In the genomic region with DNA sequence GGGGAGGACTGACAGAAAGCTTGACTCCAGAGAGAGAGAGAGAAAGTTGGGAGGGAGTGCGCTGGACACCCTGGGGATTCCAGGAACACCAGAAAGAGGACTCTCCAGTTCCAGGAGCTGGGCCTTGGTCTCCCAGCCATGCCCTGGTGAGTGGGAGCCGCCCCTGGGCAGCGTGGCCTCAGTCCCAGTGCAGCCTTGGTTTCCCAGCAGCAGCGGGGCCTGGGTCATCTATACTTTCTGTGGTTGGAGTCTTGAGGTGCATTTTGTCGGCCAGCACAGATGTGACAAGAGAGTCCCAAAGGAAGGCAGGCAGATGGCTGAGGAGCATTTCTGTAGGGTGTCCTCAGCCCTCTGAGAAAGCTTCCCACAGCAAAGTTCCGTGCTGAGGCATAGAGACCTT, we compare ENCODE assay signal across 35 cellular contexts.
"Had no signal": no experiment of that assay in that cellular context is flagged by ENCODE, and none has a peak within 500 bp of the region (broad histone marks: within the 10 kb centered on the region; RNA-seq: fewer than 3 reads in every experiment).

No MANE protein-coding gene starts in this region.

- DNase-seq: activated B cell treated with CpG ODN at 0.5 μM for 24 hours; activated CD4-positive, alpha-beta T cell treated with anti-CD3 and anti-CD28 coated beads for 48 hours; activated CD4-positive, alpha-beta T cell treated with anti-CD3 and anti-CD28 coated beads, Interleukin-2, amount 50 U/mL, for 1 hour; activated CD4-positive, alpha-beta T cell treated with anti-CD3 and anti-CD28 coated beads, Interleukin-2, amount 50 U/mL, for 48 hours; activated CD8-positive, alpha-beta memory T cell treated with anti-CD3 and anti-CD28 coated beads, Interleukin-2, amount 10 ng/mL, durations not matched to agents 7 days and 5 days; activated CD8-positive, alpha-beta memory T cell treated with anti-CD3 and anti-CD28 coated beads, Interleukin-2, amount 50 U/mL, for 48 hours; activated CD8-positive, alpha-beta T cell treated with anti-CD3 and anti-CD28 coated beads for 36 hours; activated gamma-delta T cell; activated naive CD4-positive, alpha-beta T cell; activated naive CD4-positive, alpha-beta T cell treated with anti-CD3 and anti-CD28 coated beads, Interleukin-2, amount 50 U/mL, for 16 hours; activated T-cell treated with anti-CD3 and anti-CD28 coated beads for 4 hours; activated T-cell treated with anti-CD3 and anti-CD28 coated beads, Interleukin-2, amount 50 U/mL, for 24 hours; activated T-cell treated with anti-CD3 and anti-CD28 coated beads, Interleukin-2, amount 50 U/mL, for 72 hours; amniotic stem cell; anterior cingulate cortex; brain microvascular endothelial cell; dorsolateral prefrontal cortex; effector memory CD4-positive, alpha-beta T cell; endodermal cell; foreskin fibroblast; glutamatergic neuron; heart left ventricle; T-cell; T1000; WERI-Rb-1 had no signal

- H3K27me3 Mint-ChIP-seq: activated B cell treated with CpG ODN at 0.5 μM for 24 hours; activated CD8-positive, alpha-beta T cell treated with anti-CD3 and anti-CD28 coated beads for 36 hours; activated naive CD8-positive, alpha-beta T cell; activated T-cell treated with anti-CD3 and anti-CD28 coated beads, Interleukin-2, amount 50 U/mL, for 24 hours; T-cell had no signal

- H3K36me3 ChIP-seq: brain microvascular endothelial cell, heart left ventricle, WERI-Rb-1 had no signal

- H3K9me3 ChIP-seq: heart left ventricle had no signal

- FAIRE-seq: astrocyte, bronchial epithelial cell, frontal cortex had no signal

- H3K27ac Mint-ChIP-seq: activated B cell treated with CpG ODN at 0.5 μM for 24 hours; activated CD8-positive, alpha-beta memory T cell treated with anti-CD3 and anti-CD28 coated beads, Interleukin-2, amount 10 ng/mL, durations not matched to agents 7 days and 5 days; activated CD8-positive, alpha-beta T cell treated with anti-CD3 and anti-CD28 coated beads for 36 hours; activated naive CD8-positive, alpha-beta T cell; activated T-cell treated with anti-CD3 and anti-CD28 coated beads, Interleukin-2, amount 50 U/mL, for 24 hours; activated T-cell treated with anti-CD3 and anti-CD28 coated beads, Interleukin-2, amount 50 U/mL, for 72 hours; dendritic cell treated with granulocyte-macrophage colony-stimulating factor and Interleukin-4, amounts not matched to agents 40 ng/mL and 50 ng/mL, for 4 days; endodermal cell; T-cell; T-helper 1 cell treated with Interleukin-12 subunit alpha and Interleukin-12 subunit beta and Interleukin-4 antibody, amounts not matched to agents 30 μg/mL and 1 μg/mL, for 36 hours had no signal

- H3K36me3 Mint-ChIP-seq: activated CD8-positive, alpha-beta memory T cell treated with anti-CD3 and anti-CD28 coated beads, Interleukin-2, amount 10 ng/mL, durations not matched to agents 7 days and 5 days; activated naive CD8-positive, alpha-beta T cell; T-cell had no signal

- H3K27me3 ChIP-seq: brain microvascular endothelial cell, dorsolateral prefrontal cortex, heart left ventricle had no signal

- H3K4me3 Mint-ChIP-seq: activated B cell treated with CpG ODN at 0.5 μM for 24 hours; activated CD8-positive, alpha-beta memory T cell treated with anti-CD3 and anti-CD28 coated beads, Interleukin-2, amount 10 ng/mL, durations not matched to agents 7 days and 5 days; activated CD8-positive, alpha-beta T cell treated with anti-CD3 and anti-CD28 coated beads for 36 hours; activated naive CD8-positive, alpha-beta T cell; activated T-cell treated with anti-CD3 and anti-CD28 coated beads, Interleukin-2, amount 50 U/mL, for 24 hours; activated T-cell treated with anti-CD3 and anti-CD28 coated beads, Interleukin-2, amount 50 U/mL, for 72 hours; central memory CD8-positive, alpha-beta T cell; dendritic cell treated with granulocyte-macrophage colony-stimulating factor and Interleukin-4, amounts not matched to agents 40 ng/mL and 50 ng/mL, for 4 days; endodermal cell; T-cell; T-helper 1 cell treated with Interleukin-12 subunit alpha and Interleukin-12 subunit beta and Interleukin-4 antibody, amounts not matched to agents 30 μg/mL and 1 μg/mL, for 36 hours had no signal

- H3K27ac ChIP-seq: brain microvascular endothelial cell, coronary artery, dorsolateral prefrontal cortex, heart left ventricle, WERI-Rb-1 had no signal

- H3K4me3 ChIP-seq: coronary artery, dorsolateral prefrontal cortex, heart left ventricle had no signal

- H3K9me3 Mint-ChIP-seq: activated CD8-positive, alpha-beta T cell treated with anti-CD3 and anti-CD28 coated beads for 36 hours; activated T-cell treated with anti-CD3 and anti-CD28 coated beads, Interleukin-2, amount 50 U/mL, for 24 hours; activated T-cell treated with anti-CD3 and anti-CD28 coated beads, Interleukin-2, amount 50 U/mL, for 72 hours; central memory CD8-positive, alpha-beta T cell; dendritic cell treated with granulocyte-macrophage colony-stimulating factor and Interleukin-4, amounts not matched to agents 40 ng/mL and 50 ng/mL, for 4 days; T-cell; T-helper 1 cell treated with Interleukin-12 subunit alpha and Interleukin-12 subunit beta and Interleukin-4 antibody, amounts not matched to agents 30 μg/mL and 1 μg/mL, for 36 hours had no signal

- H3K4me1 Mint-ChIP-seq: activated B cell treated with CpG ODN at 0.5 μM for 24 hours; central memory CD8-positive, alpha-beta T cell; endodermal cell had no signal

- ATAC-seq: activated CD4-positive, CD25-positive, alpha-beta regulatory T cell treated with anti-CD3 and anti-CD28 coated beads, Interleukin-2, amount 50 U/mL, for 24 hours; activated CD8-positive, alpha-beta memory T cell treated with anti-CD3 and anti-CD28 coated beads, Interleukin-2, amount 10 ng/mL, durations not matched to agents 7 days and 5 days; activated CD8-positive, alpha-beta T cell treated with anti-CD3 and anti-CD28 coated beads for 36 hours; activated T-cell treated with anti-CD3 and anti-CD28 coated beads, Interleukin-2, amount 50 U/mL, for 72 hours; esophagus mucosa; heart left ventricle; T-cell had no signal
